ENCODE assay signal across 1 cellular context in the genomic region with DNA sequence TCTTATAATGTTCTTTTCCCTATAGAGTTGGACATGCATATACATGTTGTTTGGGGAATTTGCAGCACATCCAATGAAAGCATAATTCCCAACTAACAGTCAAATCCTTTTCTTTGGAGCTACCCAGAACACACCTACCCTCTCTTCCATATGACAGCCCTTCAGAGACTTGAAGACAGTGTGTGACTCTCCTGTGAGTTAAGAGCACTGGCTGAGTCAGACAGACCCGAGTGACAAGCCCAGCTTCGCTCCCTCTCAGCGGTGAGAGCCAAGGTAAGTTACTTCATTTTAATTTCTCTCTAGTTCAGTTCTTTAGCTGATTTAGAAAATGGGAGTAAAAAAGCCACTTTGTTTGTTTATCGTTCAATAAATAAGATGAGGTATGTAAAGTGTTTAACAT.
TF ChIP-seq lines count a peak whose summit lies in the region.

No MANE protein-coding gene starts in this region.

TF ChIP-seq in K562, 482 proteins besides CTCF, POLR2A, EP300 and RAD21 (continued from another document):
- TF ChIP-seq BCL6 (CRISPR knock-in tag; IDR thresholded peaks at IDR 0.05), result no peak
